Comparison of ENCODE assay signal across 23 cellular contexts in the genomic region with DNA sequence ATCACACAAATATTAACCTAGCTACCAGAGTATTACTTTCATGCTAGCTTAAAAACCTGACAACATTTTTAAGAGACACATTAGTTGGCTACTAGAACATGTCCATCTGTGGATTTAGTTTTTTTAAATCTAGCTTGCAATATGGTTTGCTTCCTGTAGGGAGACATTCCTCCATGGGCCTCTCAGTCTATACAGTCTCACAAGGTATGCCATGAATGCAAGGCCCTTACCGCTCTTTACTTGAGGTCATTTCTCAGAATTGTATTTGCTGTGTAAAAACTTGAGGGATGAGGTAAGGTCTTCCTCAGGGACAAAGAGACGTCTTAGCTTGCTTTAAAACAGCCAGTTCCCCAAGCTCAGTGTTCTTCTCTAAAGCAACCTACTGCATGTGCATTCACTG. TPM values are rescaled to one million over a fixed set of nuclear protein-coding genes. Genes with fewer than 3 reads are reported as not detected.
DNase-seq lines count a peak whose midpoint lies in the region; ATAC-seq, FAIRE-seq and TF ChIP-seq lines count a peak whose summit lies in the region.
"Had no signal": no experiment of that assay in that cellular context is flagged by ENCODE, and none has a peak within 500 bp of the region (broad histone marks: within the 10 kb centered on the region; RNA-seq: fewer than 3 reads in every experiment).

No MANE protein-coding gene starts in this region.

- no peak overlapping the region for H2BK12ac ChIP-seq in H1 (ENCODE audit: low read depth, low read length)

- peaks cover 75% of the 10 kb centered on the region for H3K36me3 Mint-ChIP-seq in nephron progenitor cell (ENCODE audit: low read depth)
- peaks cover 65% of the 10 kb centered on the region for H3K36me3 Mint-ChIP-seq in activated CD8-positive, alpha-beta T cell treated with anti-CD3 and anti-CD28 coated beads, Interleukin-2, amount 10 ng/mL, durations not matched to agents 7 days and 5 days (ENCODE audit: low read depth)

- FAIRE-seq in H1 (lab: Jason Lieb, UNC), result no peak
- FAIRE-seq: colon had no signal

- H3K4ac ChIP-seq in H1 (replicated peaks; ENCODE audit: insufficient read length, low read depth, low read length), result no peak overlapping the region

- H4K91ac ChIP-seq in H1 (replicated peaks; ENCODE audit: insufficient read length, low read length), result no peak overlapping the region

- no peaks in the 10 kb centered on the region for H3K4me1 Mint-ChIP-seq in nephron progenitor cell
- peaks cover 1% of the 10 kb centered on the region for H3K4me1 Mint-ChIP-seq in activated CD8-positive, alpha-beta T cell treated with anti-CD3 and anti-CD28 coated beads, Interleukin-2, amount 10 ng/mL, durations not matched to agents 7 days and 5 days (ENCODE audit: low read depth)

- H3K23me2 ChIP-seq in H1 (ENCODE audit: low read depth, low read length), result no peaks in the 10 kb centered on the region

- H3K27me3 Mint-ChIP-seq in nephron progenitor cell (ENCODE audit: low read depth, poor library complexity), result no peaks in the 10 kb centered on the region
- H3K27me3 Mint-ChIP-seq in activated CD8-positive, alpha-beta T cell treated with anti-CD3 and anti-CD28 coated beads, Interleukin-2, amount 10 ng/mL, durations not matched to agents 7 days and 5 days (ENCODE audit: low read depth), result no peaks in the 10 kb centered on the region
- H3K27me3 Mint-ChIP-seq: CD4-positive, alpha-beta T cell had no signal

- TF ChIP-seq RAD21 in H1 (IDR thresholded peaks at IDR 0.05 in 1 of 2, conservative IDR thresholded peaks at IDR 0.05 in 1 of 2; ENCODE audit: low read depth in 2 of 2, low read length in 2 of 2), result no peak

- no peak for ATAC-seq in activated CD8-positive, alpha-beta T cell treated with anti-CD3 and anti-CD28 coated beads, Interleukin-2, amount 10 ng/mL, durations not matched to agents 7 days and 5 days
- ATAC-seq in HG02610 (IDR thresholded peaks at IDR 0.05; ENCODE audit: unreplicated experiment), result no peak
- ATAC-seq: gastrocnemius medialis, left colon had no signal

- H3K9ac ChIP-seq in H1 (replicated peaks in 1 of 4; ENCODE audit: extremely low read depth in 1 of 4, low read depth in 3 of 4, low read length in 3 of 4), result no peak overlapping the region

- H3K4me1 ChIP-seq in H1 (replicated peaks in 1 of 4; ENCODE audit: control insufficient read depth in 3 of 4, insufficient read depth in 4 of 4, low read length in 3 of 4), result no peaks in the 10 kb centered on the region
- H3K4me1 ChIP-seq: gastrocnemius medialis had no signal

- H2BK20ac ChIP-seq in H1 (ENCODE audit: low read length), result no peak overlapping the region

- no peak overlapping the region for H3K4me3 ChIP-seq in NB4 (ENCODE audit: low read depth, low read length)
- H3K4me3 ChIP-seq in H1 (ENCODE audit: extremely low read depth in 1 of 4, insufficient read depth in 2 of 4, low read depth in 3 of 4, low read length in 4 of 4), result no peak overlapping the region
- H3K4me3 ChIP-seq: gastrocnemius medialis had no signal

- no peak overlapping the region for H2BK5ac ChIP-seq in H1 (ENCODE audit: low read depth, low read length)

- H3K27me3 ChIP-seq in H1 (replicated peaks in 1 of 4; ENCODE audit: control insufficient read depth in 3 of 4, extremely low read depth in 1 of 4, insufficient read depth in 3 of 4, low read length in 3 of 4), result no peaks in the 10 kb centered on the region
- H3K27me3 ChIP-seq: gastrocnemius medialis had no signal

- H3K9me3 ChIP-seq in H1 (ENCODE audit: insufficient read depth in 2 of 2, low read depth in 1 of 2, low read length in 1 of 2), result no peaks in the 10 kb centered on the region
- H3K9me3 ChIP-seq: gastrocnemius medialis had no signal

- no peaks in the 10 kb centered on the region for H4K20me1 ChIP-seq in H1 (replicated peaks in 1 of 2; ENCODE audit: control insufficient read depth in 1 of 2, insufficient read depth in 2 of 2, low read length in 2 of 2)

- no peaks in the 10 kb centered on the region for H3K79me1 ChIP-seq in H1 (ENCODE audit: low read depth, low read length)

- no peak overlapping the region for H4K5ac ChIP-seq in H1 (ENCODE audit: insufficient read length, low read depth, low read length)

- no peak overlapping the region for H3K23ac ChIP-seq in H1 (ENCODE audit: insufficient read length)

- H3K79me2 ChIP-seq in H1 (ENCODE audit: control insufficient read depth in 1 of 2, insufficient read depth in 2 of 2, low read length in 2 of 2), result no peaks in the 10 kb centered on the region

- H3K56ac ChIP-seq in H1 (replicated peaks; ENCODE audit: insufficient read length, low read depth, low read length), result no peak overlapping the region

- H3K9me3 Mint-ChIP-seq in nephron progenitor cell, result peaks cover 9% of the 10 kb centered on the region
- no peaks in the 10 kb centered on the region for H3K9me3 Mint-ChIP-seq in activated CD8-positive, alpha-beta T cell treated with anti-CD3 and anti-CD28 coated beads, Interleukin-2, amount 10 ng/mL, durations not matched to agents 7 days and 5 days (ENCODE audit: insufficient read depth)
- H3K9me3 Mint-ChIP-seq: CD4-positive, alpha-beta T cell; T-helper 1 cell treated with Interleukin-12 subunit alpha and Interleukin-12 subunit beta and Interleukin-4 antibody, amounts not matched to agents 30 μg/mL and 1 μg/mL, for 36 hours had no signal

- no peak overlapping the region for H2BK120ac ChIP-seq in H1 (replicated peaks; ENCODE audit: low read depth, low read length)

- H3K27ac ChIP-seq in H1 (ENCODE audit: low read depth, low read length), result no peak overlapping the region
- H3K27ac ChIP-seq: epithelial cell of prostate, gastrocnemius medialis had no signal

- no peak overlapping the region for H2AFZ ChIP-seq in H1 (ENCODE audit: low read length)

- H4K8ac ChIP-seq in H1 (ENCODE audit: extremely low read depth, insufficient read depth, low read length), result no peak overlapping the region

- TF ChIP-seq CTCF in NB4 (IDR thresholded peaks at IDR 0.05; ENCODE audit: low read depth, low read length) (no peak), H1 (IDR thresholded peaks at IDR 0.05; ENCODE audit: control extremely low read depth in 1 of 3, insufficient read depth in 1 of 3, low read depth in 1 of 3, low read length in 3 of 3) (peak in 1 of 3 experiments; percentile 7; a peak in 1 of 4 replicates), nephron progenitor cell (IDR thresholded peaks at IDR 0.05) (no peak)

- H3K36me3 ChIP-seq in H1 (ENCODE audit: control insufficient read depth in 2 of 4, insufficient read depth in 4 of 4, low read length in 3 of 4), result peaks cover 7 to 64% (median 26%) of the 10 kb centered on the region in 4 experiments

- H3K18ac ChIP-seq in H1 (ENCODE audit: extremely low read depth, low read length), result no peak overlapping the region

- TF ChIP-seq POLR2A in NB4 (IDR thresholded peaks at IDR 0.05; ENCODE audit: extremely low read depth, insufficient read length) (no peak), H1 (IDR thresholded peaks at IDR 0.05; ENCODE audit: control extremely low read depth in 1 of 2, low read depth in 2 of 2, low read length in 2 of 2) (no peak)

- no peak overlapping the region for H3K4me3 Mint-ChIP-seq in nephron progenitor cell
- H3K4me3 Mint-ChIP-seq in activated CD8-positive, alpha-beta T cell treated with anti-CD3 and anti-CD28 coated beads, Interleukin-2, amount 10 ng/mL, durations not matched to agents 7 days and 5 days, result no peak overlapping the region
- H3K4me3 Mint-ChIP-seq: CD4-positive, alpha-beta T cell; T-helper 1 cell treated with Interleukin-12 subunit alpha and Interleukin-12 subunit beta and Interleukin-4 antibody, amounts not matched to agents 30 μg/mL and 1 μg/mL, for 36 hours had no signal

- 97% methylated on average over 2 of the region's 2 CpGs; no CpG with 5 or more reads in 1 of the 2 experiments for WGBS in H1 (ENCODE audit: extremely low coverage in 1 of 2, insufficient coverage in 1 of 2, insufficient read length in 1 of 2, insufficient replicate concordance in 2 of 2, low coverage in 1 of 2, low lambda C conversion rate in 2 of 2, missing lambda C conversion rate in 1 of 2), 2 experiments

- TF ChIP-seq EP300 in H1 (IDR thresholded peaks at IDR 0.05; ENCODE audit: borderline replicate concordance in 1 of 2, low read depth in 2 of 2, low read length in 2 of 2), result no peak

- no peak overlapping the region for H2BK15ac ChIP-seq in H1 (ENCODE audit: low read length)

- peak; percentile 20 for DNase-seq in ELF-1 (ENCODE audit: low read depth, low spot score)
- DNase-seq in NB4 (ENCODE audit: low read depth), result peak; percentile 1
- DNase-seq in H1 (ENCODE audit: low read depth in 1 of 2, low spot score in 2 of 2), result no peak
- no peak for DNase-seq in nephron progenitor cell
- DNase-seq in activated CD8-positive, alpha-beta T cell treated with anti-CD3 and anti-CD28 coated beads, Interleukin-2, amount 10 ng/mL, durations not matched to agents 7 days and 5 days, result no peak
- no peak for DNase-seq in NCI-H69 (lab: John Stamatoyannopoulos, UW)
- no peak for DNase-seq in NCI-H146 (lab: John Stamatoyannopoulos, UW)
- DNase-seq: activated CD4-positive, alpha-beta T cell treated with anti-CD3 and anti-CD28 coated beads, Interleukin-2, amount 50 U/mL, for 48 hours; activated naive CD4-positive, alpha-beta T cell treated with anti-CD3 and anti-CD28 coated beads, Interleukin-2, amount 50 U/mL, for 16 hours; activated T-cell treated with anti-CD3 and anti-CD28 coated beads, Interleukin-2, amount 50 U/mL, for 1 hour; CD4-positive, alpha-beta T cell; DMS153; gastrocnemius medialis; Karpas-422; left colon; NCI-H1092; NCI-H2081; NCI-H510A treated with DMSO at 0.1 percent for 48 hours; SHP77 had no signal

- CTCF ChIA-PET in H1 (lab: Charles Lee; ENCODE audit: partially characterized antibody), result interaction anchor here (0.8 to 1.4 kb wide), 5 partner anchors 16 to 131 kb away, joined by 3 to 4 read pairs (median 3); no protein-coding TSS in a partner anchor
- CTCF ChIA-PET in activated CD8-positive, alpha-beta T cell treated with anti-CD3 and anti-CD28 coated beads, Interleukin-2, amount 10 ng/mL, durations not matched to agents 7 days and 5 days (lab: Charles Lee), result interaction anchor here (1.4 to 2.1 kb wide), 3 partner anchors 14 to 121 kb away, joined by 3 to 5 read pairs (median 4); no protein-coding TSS in a partner anchor

- no peak overlapping the region for H3K14ac ChIP-seq in H1 (ENCODE audit: insufficient read length)

- no peak overlapping the region for H3K4me2 ChIP-seq in H1 (ENCODE audit: insufficient read depth in 1 of 2, low read depth in 2 of 2, low read length in 2 of 2)

- peak overlapping the region; percentile 54 for H3K27ac Mint-ChIP-seq in nephron progenitor cell
- no peak overlapping the region for H3K27ac Mint-ChIP-seq in activated CD8-positive, alpha-beta T cell treated with anti-CD3 and anti-CD28 coated beads, Interleukin-2, amount 10 ng/mL, durations not matched to agents 7 days and 5 days
- H3K27ac Mint-ChIP-seq: CD4-positive, alpha-beta T cell; T-helper 1 cell treated with Interleukin-12 subunit alpha and Interleukin-12 subunit beta and Interleukin-4 antibody, amounts not matched to agents 30 μg/mL and 1 μg/mL, for 36 hours had no signal

- POLR2A ChIA-PET in H1 (lab: Charles Lee; ENCODE audit: partially characterized antibody), result no interaction called here
- POLR2A ChIA-PET in activated CD8-positive, alpha-beta T cell treated with anti-CD3 and anti-CD28 coated beads, Interleukin-2, amount 10 ng/mL, durations not matched to agents 7 days and 5 days (lab: Charles Lee), result no interaction called here

- H2AK5ac ChIP-seq in H1 (ENCODE audit: low read depth, low read length), result no peak overlapping the region

RNA-seq across cellular contexts. Expression of gene UBA6, which starts 26.9 kb away (rescaled TPM):
- total RNA-seq in H1 (2021; fragmentation: NEBNext Ultra II Directional; extraction: Animal tissue kit (Norgen Biotek cat#: 25700)), result 74.3 and 78.0 TPM in 2 replicates
- polyA plus RNA-seq in H1 (2011; rRNA removed), result 14.7 and 17.4 TPM in 2 replicates
- polyA plus RNA-seq in H1 (2011; cell fraction: cytosol; rRNA removed), result 33.5 TPM
- polyA plus RNA-seq in H1 (2011; cell fraction: nucleus; rRNA removed), result 9.6 TPM
- polyA plus RNA-seq in H1 (2012, experiment 1 of 2), result 26.0 to 46.1 TPM (median 36.2 TPM) in 4 replicates
- 0.60 TPM for polyA plus RNA-seq in H1 (2012, experiment 2 of 2)
- 31.8 TPM for polyA plus RNA-seq in H1 (2013, experiment 1 of 2)
- 31.1 TPM for polyA plus RNA-seq in H1 (2013, experiment 2 of 2)
- polyA minus RNA-seq in H1 (2011; rRNA and poly(A)+ RNA removed), result 101 and 126 TPM in 2 replicates
- 69.3 TPM for polyA minus RNA-seq in H1 (2011; cell fraction: cytosol; rRNA and poly(A)+ RNA removed)
- polyA minus RNA-seq in H1 (2011; cell fraction: nucleus; rRNA and poly(A)+ RNA removed), result 48.6 TPM
- 10 to 100 TPM; 90.8 to 91.1 TPM for total RNA-seq in activated CD8-positive, alpha-beta T cell treated with anti-CD3 and anti-CD28 coated beads, Interleukin-2, amount 10 ng/mL, durations not matched to agents 7 days and 5 days

Comparison
In these comparisons a context has a peak if more than half of its experiments do, and no peak if none do; other contexts are left out.
1. DNase-seq: peak in ELF-1 (single experiment) and NB4 (single experiment); none in H1 (0 of 2), nephron progenitor cell (single experiment), activated CD8-positive, alpha-beta T cell treated with anti-CD3 and anti-CD28 coated beads, Interleukin-2, amount 10 ng/mL, durations not matched to agents 7 days and 5 days (single experiment), NCI-H69 (single experiment) and NCI-H146 (single experiment).